16 cellular contexts compared by ENCODE assay signal in genomic region chr7:122770943-122771342, GRCh38.
DNase-seq lines count a peak whose midpoint lies in the region; ATAC-seq and TF ChIP-seq lines count a peak whose summit lies in the region.
"Had no signal": no experiment of that assay in that cellular context is flagged by ENCODE, and none has a peak within 500 bp of the region (broad histone marks: within the 10 kb centered on the region; RNA-seq: fewer than 3 reads in every experiment).

No MANE protein-coding gene starts in this region.

- H3K27me3 Mint-ChIP-seq in mesothelial cell of epicardium (ENCODE audit: low read depth) (no peaks in the 10 kb centered on the region), CD14-positive monocyte (ENCODE audit: low read depth in 3 of 3) (no peaks in the 10 kb centered on the region)
- H3K27me3 Mint-ChIP-seq: CD4-positive, alpha-beta memory T cell had no signal

- H3K27ac ChIP-seq in SJCRH30 = no peak overlapping the region

- no peak for ATAC-seq in mucosa of descending colon
- ATAC-seq: GM23338, PC-3 had no signal

- H3K27me3 ChIP-seq in SJCRH30 = peaks cover 4% of the 10 kb centered on the region; the same call in 1 of the 2 replicates
- no peaks in the 10 kb centered on the region for H3K27me3 ChIP-seq in H7 (ENCODE audit: control insufficient read depth, insufficient read depth, low read length)

- intact Hi-C loops in mucosa of descending colon (cut with DNase I, micrococcal nuclease) = no loop called here
- intact Hi-C loops in CD14-positive monocyte (cut with micrococcal nuclease) = no loop called here

- H3K4me3 Mint-ChIP-seq in mesothelial cell of epicardium (no peak overlapping the region), CD14-positive monocyte (no peak overlapping the region)
- H3K4me3 Mint-ChIP-seq: CD4-positive, alpha-beta memory T cell; GM23338 had no signal

- DNase-seq in D341Med (ENCODE audit: low spot score) (peak; percentile 34), NCI-H187 (lab: John Stamatoyannopoulos, UW) (peak; percentile 11 to 36), SJCRH30 (peak; percentile 32 to 58), mesothelial cell of epicardium (ENCODE audit: low spot score in 2 of 2, unreplicated experiment in 2 of 2) (no peak), mucosa of descending colon (no peak), CD14-positive monocyte (ENCODE audit: low spot score) (no peak), kidney tubule cell (ENCODE audit: low spot score) (no peak), H7 (no peak)
- DNase-seq: CD4-positive, alpha-beta memory T cell; GF-D8; NCI-H1092 treated with DMSO at 0.1 percent for 48 hours; PC-3; RPMI8226; SHP77 treated with DMSO at 0.1 percent for 48 hours had no signal

- H3K4me1 ChIP-seq in SJCRH30 = peaks cover 6% of the 10 kb centered on the region
- no peaks in the 10 kb centered on the region for H3K4me1 ChIP-seq in mucosa of descending colon (ENCODE audit: low read depth)

- TF ChIP-seq CTCF in mesothelial cell of epicardium (IDR thresholded peaks at IDR 0.05; ENCODE audit: unreplicated experiment) (no peak), mucosa of descending colon (IDR thresholded peaks at IDR 0.05) (no peak), CD14-positive monocyte (IDR thresholded peaks at IDR 0.05) (no peak)

- H3K4me1 Mint-ChIP-seq in mesothelial cell of epicardium (peaks cover 38% of the 10 kb centered on the region), CD14-positive monocyte (no peaks in the 10 kb centered on the region)
- H3K4me1 Mint-ChIP-seq: CD4-positive, alpha-beta memory T cell had no signal

- H3K36me3 Mint-ChIP-seq in mesothelial cell of epicardium (peaks cover 4% of the 10 kb centered on the region), CD14-positive monocyte (no peaks in the 10 kb centered on the region)
- H3K36me3 Mint-ChIP-seq: CD4-positive, alpha-beta memory T cell had no signal

- no peaks in the 10 kb centered on the region for H3K9me3 ChIP-seq in SJCRH30 (replicated peaks)
- H3K9me3 ChIP-seq in mucosa of descending colon = no peaks in the 10 kb centered on the region

- H3K9me3 Mint-ChIP-seq in mesothelial cell of epicardium = peaks cover 5% of the 10 kb centered on the region
- H3K9me3 Mint-ChIP-seq in CD14-positive monocyte = no peaks in the 10 kb centered on the region

- H3K27ac Mint-ChIP-seq in mesothelial cell of epicardium (peak overlapping the region; percentile 55), CD14-positive monocyte (no peak overlapping the region)
- H3K27ac Mint-ChIP-seq: CD4-positive, alpha-beta memory T cell; GM23338 had no signal

- H3K4me3 ChIP-seq in SJCRH30 (no peak overlapping the region), mucosa of descending colon (no peak overlapping the region), H7 (ENCODE audit: insufficient read depth, low read depth, low read length) (no peak overlapping the region)
- H3K4me3 ChIP-seq: GM12878, GM23338 had no signal

- no peaks in the 10 kb centered on the region for H3K36me3 ChIP-seq in SJCRH30
- no peaks in the 10 kb centered on the region for H3K36me3 ChIP-seq in mucosa of descending colon (ENCODE audit: low read depth)
- no peaks in the 10 kb centered on the region for H3K36me3 ChIP-seq in H7 (replicated peaks; ENCODE audit: control insufficient read depth, insufficient read depth, low read length)

Comparison
In these comparisons a context has a peak if more than half of its experiments do, and no peak if none do; other contexts are left out.
1. DNase-seq: peak in D341Med (single experiment), NCI-H187 (2 of 2) and SJCRH30 (2 of 2); none in mesothelial cell of epicardium (0 of 2), mucosa of descending colon (0 of 3), CD14-positive monocyte (single experiment), kidney tubule cell (single experiment) and H7 (single experiment).